Comparison of ENCODE assay signal across 9 cellular contexts in genomic region chr3:123610331-123610730, GRCh38.
A peak's percentile ranks its signal among the peaks of the same experiment; 100 is the strongest.
DNase-seq lines count a peak whose midpoint lies in the region; ATAC-seq lines count a peak whose summit lies in the region.
"Had no signal": no experiment of that assay in that cellular context is flagged by ENCODE, and none has a peak within 500 bp of the region (broad histone marks: within the 10 kb centered on the region; RNA-seq: fewer than 3 reads in every experiment).

No MANE protein-coding gene starts in this region.

- ATAC-seq in HG02870 (IDR thresholded peaks at IDR 0.05; ENCODE audit: unreplicated experiment) = peak; percentile 84

- DNase-seq in DMS 273 (lab: John Stamatoyannopoulos, UW; ENCODE audit: unreplicated experiment) (peak; percentile 46), DMS 273 treated with DMSO at 0.1 percent for 48 hours (lab: John Stamatoyannopoulos, UW) (no peak), NCI-H187 treated with DMSO at 0.1 percent for 48 hours (lab: John Stamatoyannopoulos, UW) (peak; percentile 90), retina (peak; percentile 51), activated gamma-delta T cell (lab: John Stamatoyannopoulos, UW) (no peak), AG08395 (ENCODE audit: low spot score) (no peak)
- DNase-seq in stimulated activated CD4-positive, alpha-beta T cell treated with anti-CD3 and anti-CD28 coated beads, Interleukin-1b, Interleukin-23, amount 100 ng/mL, for 48 hours = no peak
- DNase-seq: activated naive CD4-positive, alpha-beta T cell treated with anti-CD3 and anti-CD28 coated beads, Interleukin-2, amount 50 U/mL, for 16 hours had no signal

Comparison
In these comparisons a context has a peak if more than half of its experiments do, and no peak if none do; other contexts are left out.
1. DNase-seq: peak in DMS 273 (single experiment), NCI-H187 treated with DMSO at 0.1 percent for 48 hours (single experiment) and retina (single experiment); none in DMS 273 treated with DMSO at 0.1 percent for 48 hours (single experiment), stimulated activated CD4-positive, alpha-beta T cell treated with anti-CD3 and anti-CD28 coated beads, Interleukin-1b, Interleukin-23, amount 100 ng/mL, for 48 hours (single experiment), activated gamma-delta T cell (single experiment) and AG08395 (single experiment).